ENCODE assay signal across 14 cellular contexts in genomic region chr2:54624611-54625071, GRCh38.
DNase-seq lines count a peak whose midpoint lies in the region; TF ChIP-seq lines count a peak whose summit lies in the region.
"Had no signal": no experiment of that assay in that cellular context is flagged by ENCODE, and none has a peak within 500 bp of the region (broad histone marks: within the 10 kb centered on the region; RNA-seq: fewer than 3 reads in every experiment).

No MANE protein-coding gene starts in this region.

- H3K36me3 Mint-ChIP-seq in chondrocyte (ENCODE audit: low read depth), result peaks cover 73% of the 10 kb centered on the region

- H4K20me1 ChIP-seq in SK-N-SH (ENCODE audit: insufficient read depth), result no peaks in the 10 kb centered on the region

- TF ChIP-seq POLR2A in spleen (IDR thresholded peaks at IDR 0.05), result no peak

- peak; percentile 9; the same call in 1 of the 2 replicates for TF ChIP-seq RAD21 in SK-N-SH (IDR thresholded peaks at IDR 0.05; ENCODE audit: low read length)

- H3K4me1 Mint-ChIP-seq in chondrocyte (ENCODE audit: low read depth), result peaks cover 6% of the 10 kb centered on the region

- H3K4me2 ChIP-seq in SK-N-SH, result no peak overlapping the region

- CTCF ChIA-PET in SK-N-SH (lab: Yijun Ruan, JAX), result interaction anchor here (1.5 kb wide), 1 partner anchor 518 kb away, joined by 5 read pairs; no protein-coding TSS in a partner anchor

- TF ChIP-seq CTCF in SK-N-SH (IDR thresholded peaks at IDR 0.05) (no peak), spleen (IDR thresholded peaks at IDR 0.05 in 8 of 11, conservative IDR thresholded peaks at IDR 0.05 in 3 of 11) (no peak), chondrocyte (IDR thresholded peaks at IDR 0.05) (no peak)

- H3K9ac ChIP-seq in SK-N-SH, result no peak overlapping the region

- POLR2A ChIA-PET in SK-N-SH (lab: Yijun Ruan, JAX), result interaction anchor here (0.6 kb wide), 1 partner anchor 416 kb away, joined by 7 read pairs; no protein-coding TSS in a partner anchor

- peaks cover 22% of the 10 kb centered on the region; the same call in 1 of the 2 replicates for H3K79me2 ChIP-seq in SK-N-SH (ENCODE audit: insufficient read depth)

- no peaks in the 10 kb centered on the region for H3F3A ChIP-seq in SK-N-SH (replicated peaks; ENCODE audit: insufficient read depth)

- 86% methylated on average over 11 of the region's 11 CpGs for WGBS in SK-N-SH (ENCODE audit: low lambda C conversion rate)
- 61 to 78% (median 66%) methylated on average over 11 of the region's 11 CpGs for WGBS in spleen, 5 donors

- intact Hi-C loops in spleen (cut with DNase I; ENCODE audit: low total_unique reads), result no loop called here

- H3K9me2 ChIP-seq in SK-N-SH, result no peaks in the 10 kb centered on the region

- TF ChIP-seq EP300 in SK-N-SH (IDR thresholded peaks at IDR 0.05; ENCODE audit: borderline replicate concordance in 1 of 2, low read depth in 1 of 2, low read length in 1 of 2), result peak in 1 of 2 experiments; percentile 46; a peak in 1 of 4 replicates

- peaks cover 0 to 16% of the 10 kb centered on the region in 2 experiments; a peak in 2 of 4 replicates for H3K4me1 ChIP-seq in SK-N-SH (ENCODE audit: control insufficient read depth in 1 of 2, insufficient read depth in 2 of 2, low read depth in 1 of 2, low read length in 1 of 2)
- peaks cover 0 to 48% (median 15%) of the 10 kb centered on the region in 6 donors for H3K4me1 ChIP-seq in spleen

- H3K9me3 Mint-ChIP-seq in chondrocyte (ENCODE audit: low read depth), result no peaks in the 10 kb centered on the region
- H3K9me3 Mint-ChIP-seq: activated T-cell treated with anti-CD3 and anti-CD28 coated beads, Interleukin-2, amount 50 U/mL, for 72 hours; CD4-positive, CD25-positive, alpha-beta regulatory T cell had no signal

- H3K4me3 ChIP-seq in SK-N-SH (ENCODE audit: low read depth in 2 of 2, low read length in 1 of 2) (no peak overlapping the region), spleen (no peak overlapping the region)
- H3K4me3 ChIP-seq: pancreas had no signal

- H3K4me3 Mint-ChIP-seq in chondrocyte (ENCODE audit: unreplicated experiment), result no peak overlapping the region
- H3K4me3 Mint-ChIP-seq: activated T-cell treated with anti-CD3 and anti-CD28 coated beads, Interleukin-2, amount 50 U/mL, for 72 hours; CD4-positive, CD25-positive, alpha-beta regulatory T cell had no signal

- H3K27me3 ChIP-seq in SK-N-SH (ENCODE audit: insufficient read depth), result no peaks in the 10 kb centered on the region
- no peaks in the 10 kb centered on the region for H3K27me3 ChIP-seq in spleen (replicated peaks in 1 of 7)
- H3K27me3 ChIP-seq: pancreas had no signal

- H3K27ac ChIP-seq in SK-N-SH (ENCODE audit: low read depth in 2 of 2, low read length in 1 of 2), result peak overlapping the region in 1 of 2 experiments; percentile 68; a peak in 2 of 4 replicates
- H3K27ac ChIP-seq in spleen, result peak overlapping the region in 7 of 8 donors; percentile 50 to 76 (median 73)

- no peaks in the 10 kb centered on the region for H3K27me3 Mint-ChIP-seq in chondrocyte (ENCODE audit: low read depth)
- H3K27me3 Mint-ChIP-seq: CD4-positive, CD25-positive, alpha-beta regulatory T cell had no signal

- DNase-seq in SK-N-SH (peak; percentile 60), brain pericyte (ENCODE audit: low read depth, low spot score) (peak; percentile 57), left kidney (ENCODE audit: low read depth, low spot score) (peak; percentile 79), spleen (no peak), chondrocyte (ENCODE audit: low spot score) (no peak), amniotic stem cell (lab: John Stamatoyannopoulos, UW) (no peak), DMS153 treated with DMSO at 0.1 percent for 48 hours (lab: John Stamatoyannopoulos, UW; ENCODE audit: unreplicated experiment) (no peak)
- DNase-seq: activated T-cell treated with anti-CD3 and anti-CD28 coated beads, Interleukin-2, amount 50 U/mL, for 72 hours; CD4-positive, CD25-positive, alpha-beta regulatory T cell; mesendoderm; MM.1S; pancreas; stimulated activated CD4-positive, alpha-beta T cell treated with anti-CD3 and anti-CD28 coated beads, Interleukin-4, amount 100 ng/mL, for 4 hours; stimulated activated naive CD4-positive, alpha-beta T cell had no signal

- H3K9me3 ChIP-seq in SK-N-SH, result no peaks in the 10 kb centered on the region
- no peaks in the 10 kb centered on the region for H3K9me3 ChIP-seq in spleen
- H3K9me3 ChIP-seq: pancreas had no signal

- no peak overlapping the region for H2AFZ ChIP-seq in SK-N-SH (ENCODE audit: low read depth)

- no peak overlapping the region for H3K27ac Mint-ChIP-seq in chondrocyte (ENCODE audit: unreplicated experiment)
- H3K27ac Mint-ChIP-seq: activated T-cell treated with anti-CD3 and anti-CD28 coated beads, Interleukin-2, amount 50 U/mL, for 72 hours; CD4-positive, CD25-positive, alpha-beta regulatory T cell had no signal

- H3K36me3 ChIP-seq in SK-N-SH (replicated peaks in 1 of 2; ENCODE audit: control insufficient read depth in 1 of 2, insufficient read depth in 2 of 2, low read length in 1 of 2) (peaks cover 77 to 89% of the 10 kb centered on the region in 2 experiments), spleen (peaks cover 2 to 100% (median 76%) of the 10 kb centered on the region in 6 donors)

TF ChIP-seq in SK-N-SH, 30 proteins besides CTCF, POLR2A, EP300 and RAD21:
- TF ChIP-seq YY1 (IDR thresholded peaks at IDR 0.05; ENCODE audit: low read depth) (no peak), REST (IDR thresholded peaks at IDR 0.05; ENCODE audit: low read depth, low read length) (no peak), MAX (IDR thresholded peaks at IDR 0.05; ENCODE audit: low read depth) (no peak), FOXM1 (IDR thresholded peaks at IDR 0.05; ENCODE audit: low read depth) (no peak), NFIC (IDR thresholded peaks at IDR 0.05; ENCODE audit: borderline replicate concordance) (no peak), RXRA (IDR thresholded peaks at IDR 0.05; ENCODE audit: borderline replicate concordance, low read depth) (no peak), ZBTB33 (IDR thresholded peaks at IDR 0.05; ENCODE audit: borderline replicate concordance, low read depth) (no peak), GATA2 (CRISPR knock-in tag; IDR thresholded peaks at IDR 0.05) (no peak), GABPA (IDR thresholded peaks at IDR 0.05; ENCODE audit: low read depth) (no peak), POLR2AphosphoS5 (IDR thresholded peaks at IDR 0.05; ENCODE audit: low read depth, low read length) (no peak), ELF1 (IDR thresholded peaks at IDR 0.05) (no peak), TAF1 (IDR thresholded peaks at IDR 0.05; ENCODE audit: borderline replicate concordance, low read depth, low read length) (no peak), RFX5 (IDR thresholded peaks at IDR 0.05; ENCODE audit: low read length) (no peak), MXI1 (IDR thresholded peaks at IDR 0.05; ENCODE audit: low read depth, low read length) (no peak), RCOR1 (IDR thresholded peaks at IDR 0.05; ENCODE audit: low read length) (no peak), JUND (IDR thresholded peaks at IDR 0.05) (no peak)
TF ChIP-seq in SK-N-SH: peak in this region for 0.

Comparison
In these comparisons a context has a peak if more than half of its experiments do, and no peak if none do; other contexts are left out.
1. DNase-seq: peak in SK-N-SH (single experiment), brain pericyte (single experiment) and left kidney (single experiment); none in spleen (single experiment), chondrocyte (single experiment), amniotic stem cell (single experiment) and DMS153 treated with DMSO at 0.1 percent for 48 hours (single experiment).